10 cellular contexts compared by ENCODE assay signal in the genomic region with DNA sequence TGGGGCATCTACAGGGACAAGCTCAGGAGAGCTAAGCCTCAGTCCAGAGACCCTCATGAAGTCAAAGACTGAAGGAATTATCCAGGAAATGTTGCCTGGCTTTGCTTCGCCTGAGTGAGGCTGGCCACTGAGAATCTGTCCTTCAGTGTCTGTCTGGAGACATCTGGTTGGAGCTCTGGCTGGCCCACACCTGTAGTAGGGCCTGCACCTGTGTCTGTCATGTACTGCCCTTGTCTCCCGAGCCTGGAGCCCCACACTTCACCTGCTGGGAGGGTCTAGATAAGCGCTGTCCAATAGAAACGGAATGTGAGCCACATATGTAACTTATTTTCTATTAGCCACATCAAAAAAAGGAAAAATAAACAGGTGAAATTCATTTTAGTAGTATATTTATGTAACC. TPM values are rescaled to one million over a fixed set of nuclear protein-coding genes. Genes with fewer than 3 reads are reported as not detected.
DNase-seq lines count a peak whose midpoint lies in the region; ATAC-seq and TF ChIP-seq lines count a peak whose summit lies in the region.
"Had no signal": no experiment of that assay in that cellular context is flagged by ENCODE, and none has a peak within 500 bp of the region (broad histone marks: within the 10 kb centered on the region; RNA-seq: fewer than 3 reads in every experiment).

No MANE protein-coding gene starts in this region.

- POLR2A ChIA-PET in naive thymus-derived CD8-positive, alpha-beta T cell (lab: Charles Lee), result interaction anchor here (1.8 to 10.6 kb wide), 2 partner anchors 18 to 124 kb away, joined by 5 to 514 read pairs; a partner anchor contains a TSS

- DNase-seq in activated naive CD4-positive, alpha-beta T cell (lab: John Stamatoyannopoulos, UW), result no peak
- no peak for DNase-seq in naive thymus-derived CD8-positive, alpha-beta T cell
- DNase-seq in type B pancreatic cell (ENCODE audit: extremely low spot score, unreplicated experiment), result no peak
- DNase-seq in islet precursor cell, result no peak
- DNase-seq in HPDE6-E6E7 (ENCODE audit: extremely low spot score), result no peak

- no peaks in the 10 kb centered on the region for H3K9me3 Mint-ChIP-seq in activated naive CD4-positive, alpha-beta T cell treated with anti-CD3 and anti-CD28 coated beads, Interleukin-2, amount 50 U/mL, for 24 hours
- H3K9me3 Mint-ChIP-seq in brain (no peaks in the 10 kb centered on the region), type B pancreatic cell (no peaks in the 10 kb centered on the region)
- H3K9me3 Mint-ChIP-seq in naive thymus-derived CD8-positive, alpha-beta T cell, result no peaks in the 10 kb centered on the region

- ATAC-seq in naive thymus-derived CD8-positive, alpha-beta T cell, result no peak
- no peak for ATAC-seq in HG02885 (IDR thresholded peaks at IDR 0.05; ENCODE audit: poor library complexity, unreplicated experiment)
- ATAC-seq: GM12878 had no signal

- no peaks in the 10 kb centered on the region for H3K36me3 Mint-ChIP-seq in activated naive CD4-positive, alpha-beta T cell treated with anti-CD3 and anti-CD28 coated beads, Interleukin-2, amount 50 U/mL, for 24 hours
- H3K36me3 Mint-ChIP-seq in brain (no peaks in the 10 kb centered on the region), type B pancreatic cell (no peaks in the 10 kb centered on the region)
- H3K36me3 Mint-ChIP-seq in naive thymus-derived CD8-positive, alpha-beta T cell, result no peaks in the 10 kb centered on the region

- TF ChIP-seq CTCF in brain (conservative IDR thresholded peaks at IDR 0.05) (no peak), type B pancreatic cell (conservative IDR thresholded peaks at IDR 0.05) (no peak)

- no peak overlapping the region for H3K4me3 Mint-ChIP-seq in activated naive CD4-positive, alpha-beta T cell treated with anti-CD3 and anti-CD28 coated beads, Interleukin-2, amount 50 U/mL, for 24 hours
- H3K4me3 Mint-ChIP-seq in brain, result no peak overlapping the region
- peak overlapping the region in 4 of 10 donors; percentile 26 to 72 (median 43) for H3K4me3 Mint-ChIP-seq in naive thymus-derived CD8-positive, alpha-beta T cell
- peak overlapping the region; percentile 36 for H3K4me3 Mint-ChIP-seq in type B pancreatic cell
- H3K4me3 Mint-ChIP-seq: B cell had no signal

- H3K27me3 Mint-ChIP-seq in activated naive CD4-positive, alpha-beta T cell treated with anti-CD3 and anti-CD28 coated beads, Interleukin-2, amount 50 U/mL, for 24 hours, result no peaks in the 10 kb centered on the region
- H3K27me3 Mint-ChIP-seq in brain, result peaks cover 8% of the 10 kb centered on the region
- no peaks in the 10 kb centered on the region for H3K27me3 Mint-ChIP-seq in naive thymus-derived CD8-positive, alpha-beta T cell
- H3K27me3 Mint-ChIP-seq in type B pancreatic cell, result no peaks in the 10 kb centered on the region
- H3K27me3 Mint-ChIP-seq: B cell had no signal

- peak overlapping the region; percentile 30 for H3K27ac Mint-ChIP-seq in activated naive CD4-positive, alpha-beta T cell treated with anti-CD3 and anti-CD28 coated beads, Interleukin-2, amount 50 U/mL, for 24 hours
- H3K27ac Mint-ChIP-seq in brain (peak overlapping the region in 3 of 5 experiments; percentile 80 to 89 (median 86)), type B pancreatic cell (peak overlapping the region; percentile 80)
- peak overlapping the region in 8 of 10 donors; percentile 51 to 92 (median 72) for H3K27ac Mint-ChIP-seq in naive thymus-derived CD8-positive, alpha-beta T cell
- H3K27ac Mint-ChIP-seq: B cell had no signal

- H3K4me1 Mint-ChIP-seq in activated naive CD4-positive, alpha-beta T cell treated with anti-CD3 and anti-CD28 coated beads, Interleukin-2, amount 50 U/mL, for 24 hours, result peaks cover 91% of the 10 kb centered on the region
- peaks cover 29% of the 10 kb centered on the region for H3K4me1 Mint-ChIP-seq in brain
- H3K4me1 Mint-ChIP-seq in naive thymus-derived CD8-positive, alpha-beta T cell, result peaks cover 53 to 96% (median 91%) of the 10 kb centered on the region in 4 donors
- H3K4me1 Mint-ChIP-seq in type B pancreatic cell (ENCODE audit: unreplicated experiment), result peaks cover 26% of the 10 kb centered on the region

RNA-seq across cellular contexts. Expression of a gene that starts 9.9 kb away (rescaled TPM):
- 8.2 TPM for polyA plus RNA-seq in brain (ENCODE audit: insufficient read depth, low read depth, low replicate concordance)
- total RNA-seq in naive thymus-derived CD8-positive, alpha-beta T cell, result 100 to 1,000 TPM; 160 to 165 TPM
- 10 to 100 TPM; 10.2 to 30.5 (median 14.3) TPM for polyA plus RNA-seq in naive thymus-derived CD8-positive, alpha-beta T cell
- 71.5 and 76.1 TPM in 2 replicates for total RNA-seq in type B pancreatic cell (ENCODE audit: low replicate concordance)

RNA-seq across cellular contexts. Expression of a gene that starts 56.5 kb away (rescaled TPM):
- 77.4 TPM for polyA plus RNA-seq in brain (ENCODE audit: insufficient read depth, low read depth, low replicate concordance)
- 10 to 100 TPM; 11.5 to 12.8 TPM for total RNA-seq in naive thymus-derived CD8-positive, alpha-beta T cell
- polyA plus RNA-seq in naive thymus-derived CD8-positive, alpha-beta T cell, result 10 to 100 TPM in 1 of 3 donors, 1 to 10 TPM in 2; 9.4 to 11.6 (median 9.7) TPM
- 19.7 and 37.4 TPM in 2 replicates for total RNA-seq in type B pancreatic cell (ENCODE audit: low replicate concordance)

Comparison
In these comparisons a context has a peak if more than half of its experiments do, and no peak if none do; other contexts are left out.
1. H3K27ac Mint-ChIP-seq: peak in every context shown above with its lines; median percentile 86 in brain; 80 in type B pancreatic cell; 72 in naive thymus-derived CD8-positive, alpha-beta T cell; 30 in activated naive CD4-positive, alpha-beta T cell treated with anti-CD3 and anti-CD28 coated beads, Interleukin-2, amount 50 U/mL, for 24 hours.